24 cellular contexts compared by ENCODE assay signal in the genomic region with DNA sequence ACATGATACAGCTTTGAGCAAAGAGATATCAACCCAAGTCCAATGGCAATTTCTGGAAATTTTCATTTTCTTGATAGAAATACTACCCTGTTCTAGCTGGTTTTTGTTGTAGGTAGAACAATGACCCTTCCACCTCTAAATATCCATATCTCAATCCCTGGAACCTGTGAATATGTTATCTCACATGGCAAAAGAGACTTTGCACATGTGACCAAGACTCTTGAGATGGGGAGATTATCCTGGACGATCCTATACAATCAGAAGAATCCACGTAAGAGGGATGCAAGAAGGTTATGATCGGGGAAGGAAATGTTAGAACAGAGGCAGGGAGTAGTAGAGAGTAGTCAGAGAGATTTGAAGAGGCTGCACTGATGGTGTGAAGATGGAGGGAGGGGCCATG.
"Had no signal": no experiment of that assay in that cellular context is flagged by ENCODE, and none has a peak within 500 bp of the region (broad histone marks: within the 10 kb centered on the region; RNA-seq: fewer than 3 reads in every experiment).

No MANE protein-coding gene starts in this region.

- H3K36me3 Mint-ChIP-seq: mesothelial cell of epicardium had no signal

- H3K27ac Mint-ChIP-seq: dendritic cell treated with granulocyte-macrophage colony-stimulating factor and Interleukin-4, amounts not matched to agents 40 ng/mL and 50 ng/mL, for 4 days; effector memory CD8-positive, alpha-beta T cell; mesothelial cell of epicardium had no signal

- H3K27ac ChIP-seq: colonic mucosa, epithelial cell of prostate, esophagus squamous epithelium, gastrocnemius medialis, heart right ventricle, left lung, lower lobe of right lung had no signal

- DNase-seq: colonic mucosa; cortex of kidney; effector CD8-positive, alpha-beta T cell; effector memory CD8-positive, alpha-beta T cell; erythroblast; esophagus squamous epithelium; foreskin melanocyte; gastrocnemius medialis; glutamatergic neuron; head of caudate nucleus; heart right ventricle; hippocampal formation; left cardiac atrium; left lung; left ventricle myocardium superior; lower lobe of right lung; mesenchymal stem cell; mucosa of descending colon had no signal

- H3K9me3 ChIP-seq: colonic mucosa, esophagus squamous epithelium, gastrocnemius medialis, left lung, lower lobe of right lung, mucosa of descending colon had no signal

- ATAC-seq: effector memory CD8-positive, alpha-beta T cell; esophagus mucosa; heart right ventricle; left cardiac atrium; left lung; left ventricle myocardium superior; mucosa of descending colon had no signal

- FAIRE-seq: islet of Langerhans, keratinocyte had no signal

- H3K4me3 Mint-ChIP-seq: dendritic cell treated with granulocyte-macrophage colony-stimulating factor and Interleukin-4, amounts not matched to agents 40 ng/mL and 50 ng/mL, for 4 days; effector memory CD8-positive, alpha-beta T cell; mesothelial cell of epicardium had no signal

- H3K4me1 Mint-ChIP-seq: mesothelial cell of epicardium had no signal

- H3K27me3 ChIP-seq: colonic mucosa, esophagus squamous epithelium, gastrocnemius medialis, heart right ventricle, left lung had no signal

- H3K4me3 ChIP-seq: colonic mucosa, esophagus squamous epithelium, gastrocnemius medialis, heart right ventricle, left lung, lower lobe of right lung, mucosa of descending colon had no signal

- H3K9me3 Mint-ChIP-seq: dendritic cell treated with granulocyte-macrophage colony-stimulating factor and Interleukin-4, amounts not matched to agents 40 ng/mL and 50 ng/mL, for 4 days had no signal

- H3K36me3 ChIP-seq: colonic mucosa, esophagus squamous epithelium, gastrocnemius medialis, heart right ventricle, left lung, lower lobe of right lung had no signal

- H3K4me1 ChIP-seq: colonic mucosa, esophagus squamous epithelium, gastrocnemius medialis, lower lobe of right lung had no signal

- H3K27me3 Mint-ChIP-seq: effector memory CD8-positive, alpha-beta T cell had no signal
